ENCODE assay signal across 1 cellular context in genomic region chr6:14873132-14873531, GRCh38.
TF ChIP-seq lines count a peak whose summit lies in the region.

No MANE protein-coding gene starts in this region.

TF ChIP-seq in WTC11, 78 proteins besides CTCF, POLR2A, EP300 and RAD21 (continued from another document):
- TF ChIP-seq ZNF138 (CRISPR knock-in tag; conservative IDR thresholded peaks at IDR 0.05), result no peak
